ENCODE assay signal across 29 cellular contexts in genomic region chr10:51235865-51236264, GRCh38.
"Had no signal": no experiment of that assay in that cellular context is flagged by ENCODE, and none has a peak within 500 bp of the region (broad histone marks: within the 10 kb centered on the region; RNA-seq: fewer than 3 reads in every experiment).

No MANE protein-coding gene starts in this region.

- H3K4me1 ChIP-seq: body of pancreas, colonic mucosa had no signal

- H3K9me3 ChIP-seq: adrenal gland, body of pancreas, colonic mucosa had no signal

- H3K36me3 ChIP-seq: adrenal gland, colonic mucosa, WERI-Rb-1 had no signal

- DNase-seq: activated B cell treated with CpG ODN at 0.5 μM for 24 hours; activated CD4-positive, alpha-beta memory T cell treated with anti-CD3 and anti-CD28 coated beads for 36 hours; activated CD4-positive, alpha-beta T cell treated with anti-CD3 and anti-CD28 coated beads for 36 hours; activated CD4-positive, alpha-beta T cell treated with anti-CD3 and anti-CD28 coated beads, Interleukin-2, amount 10 ng/mL, durations not matched to agents 24 days and 14 days; activated CD8-positive, alpha-beta memory T cell treated with anti-CD3 and anti-CD28 coated beads, Interleukin-2, amount 10 ng/mL, durations not matched to agents 7 days and 5 days; activated CD8-positive, alpha-beta memory T cell treated with anti-CD3 and anti-CD28 coated beads, Interleukin-2, amount 50 U/mL, for 4 hours; activated CD8-positive, alpha-beta T cell treated with anti-CD3 and anti-CD28 coated beads, Interleukin-2, amount 10 ng/mL, durations not matched to agents 7 days and 5 days; activated effector memory CD4-positive, alpha-beta T cell treated with anti-CD3 and anti-CD28 coated beads, Interleukin-2, amount 50 U/mL, for 16 hours; activated naive CD4-positive, alpha-beta T cell treated with anti-CD3 and anti-CD28 coated beads for 36 hours; activated naive CD8-positive, alpha-beta T cell treated with anti-CD3 and anti-CD28 coated beads for 36 hours; activated naive CD8-positive, alpha-beta T cell treated with anti-CD3 and anti-CD28 coated beads, Interleukin-2, amount 50 U/mL, for 24 hours; activated T-cell treated with anti-CD3 and anti-CD28 coated beads, Interleukin-2, amount 50 U/mL, for 1 hour; activated T-cell treated with anti-CD3 and anti-CD28 coated beads, Interleukin-2, amount 50 U/mL, for 48 hours; adrenal gland; amygdala; aorta; body of pancreas; central memory CD4-positive, alpha-beta T cell; cerebellar nuclear complex; colonic mucosa; effector memory CD4-positive, alpha-beta T cell; endodermal cell; foreskin fibroblast; head of caudate nucleus; hippocampal formation; T1000; WERI-Rb-1 had no signal

- H3K4me3 ChIP-seq: adrenal gland, body of pancreas, colonic mucosa had no signal

- H3K27ac ChIP-seq: adrenal gland, body of pancreas, colonic mucosa, WERI-Rb-1 had no signal

- H3K27me3 ChIP-seq: adrenal gland, body of pancreas, colonic mucosa had no signal

- ATAC-seq: activated CD4-positive, alpha-beta T cell treated with anti-CD3 and anti-CD28 coated beads for 36 hours; activated CD4-positive, CD25-positive, alpha-beta regulatory T cell treated with anti-CD3 and anti-CD28 coated beads, Interleukin-2, amount 50 U/mL, for 24 hours; activated CD8-positive, alpha-beta memory T cell treated with anti-CD3 and anti-CD28 coated beads, Interleukin-2, amount 10 ng/mL, durations not matched to agents 7 days and 5 days; activated CD8-positive, alpha-beta T cell treated with anti-CD3 and anti-CD28 coated beads, Interleukin-2, amount 10 ng/mL, durations not matched to agents 7 days and 5 days; activated naive CD8-positive, alpha-beta T cell treated with anti-CD3 and anti-CD28 coated beads, Interleukin-2, amount 50 U/mL, for 24 hours; body of pancreas; esophagus mucosa had no signal
